20 cellular contexts compared by ENCODE assay signal in the genomic region with DNA sequence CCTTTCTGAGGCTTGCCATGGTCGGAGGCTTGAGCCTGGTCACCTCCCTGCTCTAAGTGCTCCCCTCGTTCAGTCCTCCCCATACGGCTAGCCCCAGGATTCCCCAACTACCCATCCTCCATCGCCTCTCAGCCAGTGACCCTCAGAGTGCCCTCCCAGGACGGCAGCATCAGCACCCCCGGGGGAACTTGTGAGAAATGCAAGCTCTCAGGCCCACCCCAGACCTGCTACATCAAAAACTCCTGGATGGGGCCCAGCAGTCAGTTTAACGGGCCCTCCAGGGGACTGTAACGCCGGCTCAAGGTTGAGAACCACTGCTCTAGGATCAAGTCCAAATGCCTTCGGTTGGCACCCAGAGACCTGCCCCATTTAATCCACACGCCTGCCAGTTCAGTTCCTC. TPM values are rescaled to one million over a fixed set of nuclear protein-coding genes. Genes with fewer than 3 reads are reported as not detected.
A peak's percentile ranks its signal among the peaks of the same experiment; 100 is the strongest.
DNase-seq lines count a peak whose midpoint lies in the region; ATAC-seq and TF ChIP-seq lines count a peak whose summit lies in the region.
"Had no signal": no experiment of that assay in that cellular context is flagged by ENCODE, and none has a peak within 500 bp of the region (broad histone marks: within the 10 kb centered on the region; RNA-seq: fewer than 3 reads in every experiment).

No MANE protein-coding gene starts in this region.

- H3K27me3 Mint-ChIP-seq in natural killer cell (ENCODE audit: low read depth in 2 of 2) (peaks cover 22 to 25% of the 10 kb centered on the region in 2 donors), T-helper 17 cell (peaks cover 4% of the 10 kb centered on the region)
- H3K27me3 Mint-ChIP-seq in natural killer cell treated with Interleukin-12 subunit alpha and Interleukin-12 subunit beta and Interleukin-15 and Interleukin-18, amount 100 ng/mL, for 72 hours: peaks cover 18 to 24% of the 10 kb centered on the region in 2 donors

- TF ChIP-seq CTCF in natural killer cell (IDR thresholded peaks at IDR 0.05) (no peak), esophagus muscularis mucosa (IDR thresholded peaks at IDR 0.05) (no peak)

- no peaks in the 10 kb centered on the region for H3K27me3 ChIP-seq in esophagus muscularis mucosa
- no peaks in the 10 kb centered on the region for H3K27me3 ChIP-seq in GM23248 (replicated peaks; ENCODE audit: insufficient read depth)
- H3K27me3 ChIP-seq: ascending aorta, Peyer's patch had no signal

- no peak overlapping the region for H3K27ac ChIP-seq in esophagus muscularis mucosa (replicated peaks in 1 of 4)
- no peak overlapping the region for H3K27ac ChIP-seq in GM23248
- H3K27ac ChIP-seq: ascending aorta, dorsolateral prefrontal cortex, Peyer's patch had no signal

- H3K4me3 Mint-ChIP-seq in natural killer cell: peak overlapping the region; percentile 66
- H3K4me3 Mint-ChIP-seq in natural killer cell treated with Interleukin-12 subunit alpha and Interleukin-12 subunit beta and Interleukin-15 and Interleukin-18, amount 100 ng/mL, for 72 hours: no peak overlapping the region
- H3K4me3 Mint-ChIP-seq in T-helper 17 cell: peak overlapping the region; percentile 68
- H3K4me3 Mint-ChIP-seq: activated naive CD4-positive, alpha-beta T cell treated with anti-CD3 and anti-CD28 coated beads for 36 hours had no signal

- H3K9me3 ChIP-seq in T-helper 17 cell (ENCODE audit: control insufficient read depth, low read length, poor library complexity, severe bottlenecking): no peaks in the 10 kb centered on the region
- no peaks in the 10 kb centered on the region for H3K9me3 ChIP-seq in esophagus muscularis mucosa
- no peaks in the 10 kb centered on the region for H3K9me3 ChIP-seq in GM23248 (ENCODE audit: low read depth)
- H3K9me3 ChIP-seq: ascending aorta, Peyer's patch had no signal

- H3K4me1 Mint-ChIP-seq in natural killer cell (peaks cover 57 to 60% of the 10 kb centered on the region in 2 donors), T-helper 17 cell (peaks cover 44% of the 10 kb centered on the region)
- peaks cover 37 to 57% of the 10 kb centered on the region in 2 donors for H3K4me1 Mint-ChIP-seq in natural killer cell treated with Interleukin-12 subunit alpha and Interleukin-12 subunit beta and Interleukin-15 and Interleukin-18, amount 100 ng/mL, for 72 hours (ENCODE audit: low read depth in 2 of 2)

- H3K4me2 ChIP-seq in GM23248 (ENCODE audit: unreplicated experiment): no peak overlapping the region

- in situ Hi-C loops in GM23248 (cut with MboI): loop anchor here (25.0 kb wide), 2 partner anchors 677 to 1073 kb away; a partner anchor contains a TSS

- intact Hi-C loops in natural killer cell (cut with micrococcal nuclease) (no loop called here), esophagus muscularis mucosa (cut with DNase I) (loop anchor here (10.0 kb wide), 1 partner anchor 130 kb away; no protein-coding TSS in a partner anchor)

- H3K4me1 ChIP-seq in esophagus muscularis mucosa (peaks cover 0 to 27% (median 18%) of the 10 kb centered on the region in 4 donors), GM23248 (ENCODE audit: insufficient read depth) (no peaks in the 10 kb centered on the region)
- H3K4me1 ChIP-seq: ascending aorta had no signal

- 79% methylated on average over 11 of the region's 11 CpGs for WGBS in esophagus muscularis mucosa
- 62 to 72% methylated on average over 11 of the region's 11 CpGs for WGBS in GM23248 (ENCODE audit: low coverage in 1 of 2, low lambda C conversion rate in 2 of 2, missing lambda C conversion rate in 2 of 2), 2 experiments

- H2AFZ ChIP-seq in GM23248: no peak overlapping the region

- no peaks in the 10 kb centered on the region for H3K79me2 ChIP-seq in GM23248 (ENCODE audit: insufficient read depth)

- ATAC-seq in natural killer cell (no peak), T-helper 17 cell (no peak)
- ATAC-seq in natural killer cell treated with Interleukin-12 subunit alpha and Interleukin-12 subunit beta and Interleukin-15 and Interleukin-18, amount 100 ng/mL, for 72 hours: no peak
- ATAC-seq: GM12878 had no signal

- H3K4me3 ChIP-seq in esophagus muscularis mucosa (no peak overlapping the region), GM23248 (no peak overlapping the region)
- H3K4me3 ChIP-seq: ascending aorta, dorsolateral prefrontal cortex, GM12878, Peyer's patch had no signal

- TF ChIP-seq EP300 in esophagus muscularis mucosa (IDR thresholded peaks at IDR 0.05): no peak

- H3K36me3 ChIP-seq in esophagus muscularis mucosa: peaks cover 0 to 5% (median 1%) of the 10 kb centered on the region in 4 donors
- no peaks in the 10 kb centered on the region for H3K36me3 ChIP-seq in GM23248 (ENCODE audit: low read depth)
- H3K36me3 ChIP-seq: ascending aorta, Peyer's patch had no signal

- DNase-seq in natural killer cell (no peak), T-helper 17 cell (no peak), esophagus muscularis mucosa (ENCODE audit: extremely low spot score) (peak; percentile 55), GM23248 (no peak), NCI-H187 treated with DMSO at 0.1 percent for 48 hours (lab: John Stamatoyannopoulos, UW) (no peak)
- DNase-seq in natural killer cell treated with Interleukin-12 subunit alpha and Interleukin-12 subunit beta and Interleukin-15 and Interleukin-18, amount 100 ng/mL, for 72 hours (ENCODE audit: low spot score): no peak
- DNase-seq in stimulated activated naive CD4-positive, alpha-beta T cell (lab: John Stamatoyannopoulos, UW): no peak
- no peak for DNase-seq in stimulated activated CD4-positive, alpha-beta T cell treated with anti-CD3 and anti-CD28 coated beads, Interleukin-2, amount 100 ng/mL, for 48 hours
- DNase-seq: activated naive CD4-positive, alpha-beta T cell treated with anti-CD3 and anti-CD28 coated beads for 36 hours; COR-L47; DMS79; dorsolateral prefrontal cortex; glutamatergic neuron; mammary epithelial cell; NCI-H524; occipital lobe had no signal

- no peak overlapping the region for H3K9ac ChIP-seq in GM23248

- no peak for TF ChIP-seq POLR2A in esophagus muscularis mucosa (IDR thresholded peaks at IDR 0.05; ENCODE audit: low read depth)

- no peaks in the 10 kb centered on the region for H3K9me2 ChIP-seq in GM23248 (ENCODE audit: insufficient read depth)

- no peaks in the 10 kb centered on the region for H3K36me3 Mint-ChIP-seq in natural killer cell
- H3K36me3 Mint-ChIP-seq in natural killer cell treated with Interleukin-12 subunit alpha and Interleukin-12 subunit beta and Interleukin-15 and Interleukin-18, amount 100 ng/mL, for 72 hours: no peaks in the 10 kb centered on the region
- H3K36me3 Mint-ChIP-seq in T-helper 17 cell (ENCODE audit: low read depth): no peaks in the 10 kb centered on the region

- H3K27ac Mint-ChIP-seq in natural killer cell: peak overlapping the region in 1 of 2 donors; percentile 48
- no peak overlapping the region for H3K27ac Mint-ChIP-seq in natural killer cell treated with Interleukin-12 subunit alpha and Interleukin-12 subunit beta and Interleukin-15 and Interleukin-18, amount 100 ng/mL, for 72 hours
- H3K27ac Mint-ChIP-seq in T-helper 17 cell: no peak overlapping the region
- H3K27ac Mint-ChIP-seq: activated naive CD4-positive, alpha-beta T cell treated with anti-CD3 and anti-CD28 coated beads for 36 hours had no signal

- H3K9me3 Mint-ChIP-seq in natural killer cell: no peaks in the 10 kb centered on the region
- no peaks in the 10 kb centered on the region for H3K9me3 Mint-ChIP-seq in natural killer cell treated with Interleukin-12 subunit alpha and Interleukin-12 subunit beta and Interleukin-15 and Interleukin-18, amount 100 ng/mL, for 72 hours
- H3K9me3 Mint-ChIP-seq: activated naive CD4-positive, alpha-beta T cell treated with anti-CD3 and anti-CD28 coated beads for 36 hours had no signal

- no peaks in the 10 kb centered on the region for H4K20me1 ChIP-seq in GM23248 (ENCODE audit: insufficient read depth)

- no peaks in the 10 kb centered on the region for H3F3A ChIP-seq in GM23248 (ENCODE audit: insufficient read depth)

RNA-seq across cellular contexts. Expression of a gene that starts 6.9 kb away (rescaled TPM):
- total RNA-seq in natural killer cell (1 to 10 TPM; 4.8 to 9.5 (median 5.3) TPM), T-helper 17 cell (10 to 100 TPM in 1 of 2 donors, 1 to 10 TPM in 1; 8.1 to 10.6 TPM), esophagus muscularis mucosa (10 to 100 TPM in 1 of 4 donors, 1 to 10 TPM in 3; 5.3 to 12.0 (median 6.6) TPM)
- under 1 TPM; 0.31 to 0.59 TPM for total RNA-seq in natural killer cell treated with Interleukin-12 subunit alpha and Interleukin-12 subunit beta and Interleukin-15 and Interleukin-18, amount 100 ng/mL, for 72 hours
- not detected in 2 replicates for total RNA-seq in GM23248 (2014; rRNA removed; shearing (Covaris generic))
- not detected in 2 replicates for polyA plus RNA-seq in GM23248 (2016; fragmentation: Nextera tagmentation; extraction: Ambion mirVana)
- polyA plus RNA-seq: BJ had no signal
